In genomic region chr22:49255741-49256318, GRCh38 we compare ENCODE assay signal across 23 cellular contexts.
DNase-seq lines count a peak whose midpoint lies in the region; TF ChIP-seq lines count a peak whose summit lies in the region.
"Had no signal": no experiment of that assay in that cellular context is flagged by ENCODE, and none has a peak within 500 bp of the region (broad histone marks: within the 10 kb centered on the region; RNA-seq: fewer than 3 reads in every experiment).

No MANE protein-coding gene starts in this region.

- no peak overlapping the region for H3K4me2 ChIP-seq in neuronal stem cell (ENCODE audit: insufficient read depth, low read length, poor library complexity, severe bottlenecking)
- H3K4me2 ChIP-seq: BLaER1, PC-9 had no signal

- peaks cover 17% of the 10 kb centered on the region for H3K9me3 Mint-ChIP-seq in chondrocyte (ENCODE audit: low read depth)
- no peaks in the 10 kb centered on the region for H3K9me3 Mint-ChIP-seq in type B pancreatic cell

- H3K27ac ChIP-seq in left ventricle myocardium inferior (replicated peaks) (no peak overlapping the region), neuronal stem cell (replicated peaks; ENCODE audit: low read length) (no peak overlapping the region)
- H3K27ac ChIP-seq: BLaER1, PC-9 had no signal

- H3K36me3 Mint-ChIP-seq in chondrocyte (ENCODE audit: low read depth) = no peaks in the 10 kb centered on the region
- no peaks in the 10 kb centered on the region for H3K36me3 Mint-ChIP-seq in type B pancreatic cell
- H3K36me3 Mint-ChIP-seq: CD4-positive, CD25-positive, alpha-beta regulatory T cell had no signal

- no CpG with 5 or more reads among the region's 17 CpGs for WGBS in neuronal stem cell (ENCODE audit: extremely low coverage in 2 of 2, insufficient read length in 2 of 2, insufficient replicate concordance in 1 of 2), 2 donors

- H3K27me3 Mint-ChIP-seq in chondrocyte (ENCODE audit: low read depth) (peaks cover 2% of the 10 kb centered on the region), type B pancreatic cell (peaks cover 30% of the 10 kb centered on the region)
- H3K27me3 Mint-ChIP-seq: CD4-positive, CD25-positive, alpha-beta regulatory T cell had no signal

- H3K27ac Mint-ChIP-seq in chondrocyte (ENCODE audit: unreplicated experiment) = no peak overlapping the region
- H3K27ac Mint-ChIP-seq in type B pancreatic cell = no peak overlapping the region
- H3K27ac Mint-ChIP-seq: CD4-positive, CD25-positive, alpha-beta regulatory T cell had no signal

- H3K4me1 Mint-ChIP-seq in chondrocyte (ENCODE audit: low read depth) = no peaks in the 10 kb centered on the region
- no peaks in the 10 kb centered on the region for H3K4me1 Mint-ChIP-seq in type B pancreatic cell (ENCODE audit: unreplicated experiment)
- H3K4me1 Mint-ChIP-seq: CD4-positive, CD25-positive, alpha-beta regulatory T cell had no signal

- H3K9me3 ChIP-seq in left ventricle myocardium inferior (replicated peaks) (no peaks in the 10 kb centered on the region), neuronal stem cell (replicated peaks in 1 of 2; ENCODE audit: control insufficient read depth in 2 of 2, insufficient read depth in 1 of 2, low read depth in 1 of 2, low read length in 2 of 2) (peaks cover 0 to 2% of the 10 kb centered on the region in 2 donors)
- H3K9me3 ChIP-seq: BLaER1 had no signal

- H3K18ac ChIP-seq in neuronal stem cell (ENCODE audit: low read length) = no peak overlapping the region

- no peak overlapping the region for H2BK12ac ChIP-seq in neuronal stem cell (ENCODE audit: low read length)

- H3K9ac ChIP-seq in neuronal stem cell (ENCODE audit: low read depth, low read length, poor library complexity) = peak overlapping the region; percentile 73
- H3K9ac ChIP-seq: BLaER1 had no signal

- peaks cover 49% of the 10 kb centered on the region for H3K27me3 ChIP-seq in left ventricle myocardium inferior (ENCODE audit: low read depth)
- H3K27me3 ChIP-seq in neuronal stem cell (ENCODE audit: control insufficient read depth in 3 of 3, insufficient read depth in 3 of 3, low read depth in 1 of 3, low read length in 3 of 3) = peaks cover 0 to 2% (median 0%) of the 10 kb centered on the region in 3 experiments
- H3K27me3 ChIP-seq: BLaER1 had no signal

- no peaks in the 10 kb centered on the region for H3K4me1 ChIP-seq in left ventricle myocardium inferior
- H3K4me1 ChIP-seq in neuronal stem cell (ENCODE audit: control insufficient read depth in 2 of 2, insufficient read depth in 1 of 2, low read depth in 1 of 2, low read length in 2 of 2) = peaks cover 0 to 6% of the 10 kb centered on the region in 2 donors
- H3K4me1 ChIP-seq: BLaER1 had no signal

- H3K14ac ChIP-seq in neuronal stem cell (ENCODE audit: low read length) = no peak overlapping the region

- H4K8ac ChIP-seq in neuronal stem cell (ENCODE audit: low read depth, low read length) = no peak overlapping the region

- H3K23ac ChIP-seq in neuronal stem cell (ENCODE audit: low read depth, low read length, poor library complexity) = no peak overlapping the region

- no peak overlapping the region for H2BK15ac ChIP-seq in neuronal stem cell (ENCODE audit: low read length)

- no peak for TF ChIP-seq CTCF in left ventricle myocardium inferior (IDR thresholded peaks at IDR 0.05; ENCODE audit: borderline replicate concordance)
- no peak for TF ChIP-seq CTCF in chondrocyte (IDR thresholded peaks at IDR 0.05)
- TF ChIP-seq CTCF in type B pancreatic cell (conservative IDR thresholded peaks at IDR 0.05) = no peak

- no peak overlapping the region for H4K91ac ChIP-seq in neuronal stem cell (ENCODE audit: low read depth, low read length, poor library complexity)

- H3K4me3 ChIP-seq in left ventricle myocardium inferior = no peak overlapping the region
- H3K4me3 ChIP-seq in neuronal stem cell (ENCODE audit: low read length in 2 of 2) = no peak overlapping the region
- H3K4me3 ChIP-seq: BLaER1, PC-9 had no signal

- H2AFZ ChIP-seq in neuronal stem cell (ENCODE audit: low read length) = no peak overlapping the region
- H2AFZ ChIP-seq: PC-9 had no signal

- no peak overlapping the region for H2AK5ac ChIP-seq in neuronal stem cell (ENCODE audit: low read depth, low read length)

- peak overlapping the region; percentile 57 for H2BK5ac ChIP-seq in neuronal stem cell (ENCODE audit: low read length)

- H3K4me3 Mint-ChIP-seq in chondrocyte (ENCODE audit: unreplicated experiment) (no peak overlapping the region), type B pancreatic cell (no peak overlapping the region)

- H3K36me3 ChIP-seq in left ventricle myocardium inferior = no peaks in the 10 kb centered on the region
- no peaks in the 10 kb centered on the region for H3K36me3 ChIP-seq in neuronal stem cell (replicated peaks in 1 of 2; ENCODE audit: control insufficient read depth in 2 of 2, insufficient read depth in 2 of 2, low read length in 2 of 2)
- H3K36me3 ChIP-seq: BLaER1 had no signal

- DNase-seq in cardiac septum (ENCODE audit: low spot score) (peak; percentile 33), left ventricle myocardium inferior (no peak), chondrocyte (ENCODE audit: low spot score) (peak; percentile 62), neuronal stem cell (ENCODE audit: low spot score) (no peak), type B pancreatic cell (ENCODE audit: extremely low spot score, unreplicated experiment) (peak; percentile 52), DMS79 treated with DMSO at 0.1 percent for 48 hours (lab: John Stamatoyannopoulos, UW) (no peak), anterior cingulate cortex (lab: John Stamatoyannopoulos, UW) (no peak), OCI-M2 (lab: John Stamatoyannopoulos, UW; ENCODE audit: unreplicated experiment) (no peak)
- DNase-seq: CD4-positive, CD25-positive, alpha-beta regulatory T cell; DMS153; EL; KBM-7; MV-4-11; NCI-H1105; NCI-H1436 treated with DMSO at 0.1 percent for 48 hours; NCI-H1930; NCI-H2107; NCI-H524; NCI-H748 treated with DMSO at 0.1 percent for 48 hours; PC-9; RPMI8226; SHP77 had no signal

- no peak overlapping the region for H2BK120ac ChIP-seq in neuronal stem cell (ENCODE audit: low read depth, low read length)

- H3K4ac ChIP-seq in neuronal stem cell (ENCODE audit: low read length) = no peak overlapping the region

- no peaks in the 10 kb centered on the region for H3K79me1 ChIP-seq in neuronal stem cell (ENCODE audit: low read depth, low read length)

- intact Hi-C loops in cardiac septum (cut with DNase I) = no loop called here
- intact Hi-C loops in left ventricle myocardium inferior (cut with micrococcal nuclease) = no loop called here

Comparison
In these comparisons a context has a peak if more than half of its experiments do, and no peak if none do; other contexts are left out.
1. DNase-seq: peak in cardiac septum (single experiment), chondrocyte (single experiment) and type B pancreatic cell (single experiment); none in left ventricle myocardium inferior (single experiment), neuronal stem cell (single experiment), DMS79 treated with DMSO at 0.1 percent for 48 hours (single experiment), anterior cingulate cortex (0 of 58) and OCI-M2 (single experiment).